ENCODE assay signal across 15 cellular contexts in the genomic region with DNA sequence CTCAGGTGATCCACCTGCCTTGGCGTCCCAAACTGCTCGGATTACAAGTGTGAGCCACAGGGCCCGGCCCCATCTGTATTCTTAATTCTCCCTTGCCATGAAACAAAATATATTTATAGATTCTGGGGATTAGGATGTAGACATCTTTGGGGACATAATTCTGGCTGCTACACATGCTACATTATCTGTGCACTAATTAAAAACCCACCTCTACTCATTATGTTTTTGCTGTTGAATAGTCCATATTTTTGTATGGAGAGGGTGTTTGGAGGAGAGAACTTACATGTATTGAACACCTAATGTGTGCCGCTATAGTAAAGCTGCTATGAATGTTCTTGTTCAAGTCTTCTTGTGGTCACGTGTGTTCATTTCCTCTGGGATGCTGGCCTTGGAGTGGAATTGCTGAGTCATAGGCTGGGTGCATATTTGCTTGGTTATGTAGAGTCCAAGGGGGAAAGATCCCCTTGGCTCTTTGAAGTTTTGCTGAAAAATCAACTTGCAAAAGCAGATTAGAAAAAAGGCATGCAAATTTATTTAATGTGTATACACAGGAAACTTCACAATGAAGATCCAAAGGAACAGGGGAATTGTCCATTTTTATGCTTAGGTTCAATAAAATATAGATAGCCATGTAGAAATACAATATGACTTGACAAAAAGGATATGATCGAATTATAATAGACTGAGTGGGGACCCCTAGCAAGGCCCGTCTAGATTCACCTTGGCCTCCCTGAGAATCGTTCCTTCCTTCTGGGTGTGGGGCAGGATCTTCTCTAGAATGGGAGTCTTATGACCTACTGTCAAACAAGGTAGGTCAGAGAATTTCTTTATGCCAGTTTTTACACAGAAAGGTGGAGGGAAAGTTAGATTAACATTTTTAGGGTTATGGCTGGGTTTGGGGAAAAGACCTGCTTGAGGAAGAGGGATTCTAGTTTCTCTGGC. TPM values are rescaled to one million over a fixed set of nuclear protein-coding genes. Genes with fewer than 3 reads are reported as not detected.
A peak's percentile ranks its signal among the peaks of the same experiment; 100 is the strongest.
DNase-seq lines count a peak whose midpoint lies in the region; ATAC-seq, FAIRE-seq and TF ChIP-seq lines count a peak whose summit lies in the region.
"Had no signal": no experiment of that assay in that cellular context is flagged by ENCODE, and none has a peak within 500 bp of the region (broad histone marks: within the 10 kb centered on the region; RNA-seq: fewer than 3 reads in every experiment).

No MANE protein-coding gene starts in this region.

- no peaks in the 10 kb centered on the region; the same call in 1 of the 2 replicates for H4K20me1 ChIP-seq in K562 (replicated peaks; ENCODE audit: control insufficient read depth, insufficient read depth, low read length)

- DNase-seq in AG09309 (ENCODE audit: low read depth) (peak; percentile 7), HT1080 (ENCODE audit: low read depth) (peak; percentile 82), K562 (ENCODE audit: extremely low read depth in 1 of 4, low spot score in 3 of 4) (peak in 1 of 4 experiments; percentile 19), kidney glomerular epithelial cell (lab: John Stamatoyannopoulos, UW) (peak; percentile 1), Right ventricle myocardium inferior (ENCODE audit: missing footprints) (no peak), coronary artery (ENCODE audit: low spot score) (no peak)
- DNase-seq: activated naive CD4-positive, alpha-beta T cell treated with anti-CD3 and anti-CD28 coated beads, Interleukin-2, amount 10 ng/mL, durations not matched to agents 7 days and 5 days; heart left ventricle; lower lobe of right lung; stimulated activated naive B cell treated with anti-CD40 and anti-IgM and Interleukin-4, amounts not matched to agents 10 μg/mL and 1 μg/mL and 100 μg/mL, for 72 hours; T-helper 2 cell had no signal

- peak; percentile 67 for FAIRE-seq in K562 (lab: Jason Lieb, UNC)

- no peak overlapping the region for H3K4me2 ChIP-seq in K562 (ENCODE audit: insufficient read depth, low read length)

- no peaks in the 10 kb centered on the region for H3K9me1 ChIP-seq in K562 (ENCODE audit: control insufficient read depth, insufficient read depth, low read length)

- in situ Hi-C loops in K562 (cut with MboI), result no loop called here

- no peak overlapping the region for H3K27ac ChIP-seq in K562 (ENCODE audit: extremely low read depth, low read depth, low read length)
- H3K27ac ChIP-seq in coronary artery, result no peak overlapping the region
- H3K27ac ChIP-seq: heart left ventricle, lower lobe of right lung, parathyroid adenoma had no signal

- TF ChIP-seq CTCF in AG09309 (IDR thresholded peaks at IDR 0.05; ENCODE audit: control insufficient read depth, insufficient read depth, low read depth, low read length, missing control alignments) (no peak), K562 (IDR thresholded peaks at IDR 0.05 in 2 of 3, conservative IDR thresholded peaks at IDR 0.05 in 1 of 3; ENCODE audit: insufficient read depth in 2 of 3, low read depth in 1 of 3, low read length in 3 of 3) (no peak), coronary artery (IDR thresholded peaks at IDR 0.05) (no peak)

- no peak overlapping the region for H3K4me3 ChIP-seq in AG09309 (ENCODE audit: control insufficient read depth, low read depth, low read length)
- no peak overlapping the region for H3K4me3 ChIP-seq in K562
- no peak overlapping the region for H3K4me3 ChIP-seq in coronary artery
- H3K4me3 ChIP-seq: HAP-1, heart left ventricle, lower lobe of right lung had no signal

- no TSS peak for BruUV-seq in K562 (replicated peaks; lab: Mats Ljungman, UMichigan)

- POLR2A ChIA-PET in K562 (lab: Yijun Ruan, JAX), result no interaction called here

- H3K4me1 ChIP-seq in K562 (replicated peaks in 1 of 2; ENCODE audit: control insufficient read depth in 2 of 2, insufficient read depth in 2 of 2, low read length in 2 of 2), result no peaks in the 10 kb centered on the region
- H3K4me1 ChIP-seq: HAP-1, heart left ventricle, lower lobe of right lung, parathyroid adenoma had no signal

- intact Hi-C loops in K562 (cut with micrococcal nuclease) (no loop called here), Right ventricle myocardium inferior (cut with DNase I) (no loop called here)

- ATAC-seq in K562 (no peak), GM21381 (IDR thresholded peaks at IDR 0.05; ENCODE audit: unreplicated experiment) (no peak), HG03442 (IDR thresholded peaks at IDR 0.05; ENCODE audit: unreplicated experiment) (no peak), Right ventricle myocardium inferior (no peak)
- ATAC-seq: heart left ventricle; lower lobe of right lung; stimulated activated naive B cell treated with anti-CD40 and anti-IgM and Interleukin-4, amounts not matched to agents 10 μg/mL and 1 μg/mL and 100 μg/mL, for 72 hours had no signal

- no peak overlapping the region for H2AFZ ChIP-seq in K562 (ENCODE audit: low read depth, low read length)
- H2AFZ ChIP-seq: parathyroid adenoma had no signal

- no peaks in the 10 kb centered on the region for H3K9me3 ChIP-seq in K562 (replicated peaks; ENCODE audit: control insufficient read depth, insufficient read depth, low read depth, low read length)
- H3K9me3 ChIP-seq: HAP-1, lower lobe of right lung had no signal

- no peak for TF ChIP-seq RAD21 in K562 (CRISPR knock-in tag; conservative IDR thresholded peaks at IDR 0.05 in 1 of 2, IDR thresholded peaks at IDR 0.05 in 1 of 2)

- peaks cover 9 to 15% of the 10 kb centered on the region in 2 experiments; a peak in 3 of 5 replicates for H3K27me3 ChIP-seq in K562 (ENCODE audit: control insufficient read depth in 2 of 2, insufficient read depth in 2 of 2, low read length in 2 of 2)

- no peaks in the 10 kb centered on the region for H3K36me3 ChIP-seq in K562 (ENCODE audit: control insufficient read depth, insufficient read depth, low read length)
- H3K36me3 ChIP-seq: HAP-1, heart left ventricle, lower lobe of right lung had no signal

- H3K9ac ChIP-seq in K562 (ENCODE audit: insufficient read depth in 1 of 2, low read depth in 2 of 2, low read length in 2 of 2), result no peak overlapping the region
- H3K9ac ChIP-seq: parathyroid adenoma had no signal

- CTCF ChIA-PET in K562 (lab: Yijun Ruan, JAX; ENCODE audit: low intra/inter-chr PET ratio), result no interaction called here

- WGBS in K562 (ENCODE audit: insufficient coverage, low coverage, missing lambda C conversion rate), result 3% methylated on average over 8 of the region's 8 CpGs

- TF ChIP-seq POLR2A in K562 (conservative IDR thresholded peaks at IDR 0.05), result no peak

- H3K79me2 ChIP-seq in K562 (ENCODE audit: control insufficient read depth, insufficient read depth, low read length), result no peaks in the 10 kb centered on the region
- H3K79me2 ChIP-seq: parathyroid adenoma had no signal

- TF ChIP-seq EP300 in K562 (IDR thresholded peaks at IDR 0.05; ENCODE audit: low read length), result no peak

TF ChIP-seq in K562, 482 proteins besides CTCF, POLR2A, EP300 and RAD21 (continues in another document):
- TF ChIP-seq ZNF316 (IDR thresholded peaks at IDR 0.05) (peak; percentile 82), FOS (IDR thresholded peaks at IDR 0.05; ENCODE audit: extremely low read depth, insufficient read length) (no peak), ZKSCAN1 (IDR thresholded peaks at IDR 0.05; ENCODE audit: low read depth, low read length) (no peak), NFE2L1 (tag; IDR thresholded peaks at IDR 0.05; ENCODE audit: borderline replicate concordance, low read depth) (peak; percentile 80), ZNF57 (CRISPR knock-in tag; IDR thresholded peaks at IDR 0.05) (no peak), MAFK (IDR thresholded peaks at IDR 0.05; ENCODE audit: low read length) (peak; percentile 73; the same call in 1 of the 2 replicates), C11orf30 (IDR thresholded peaks at IDR 0.05; ENCODE audit: low read depth) (peak; percentile 79), MAFG (tag; conservative IDR thresholded peaks at IDR 0.05) (peak; percentile 92), TFE3 (CRISPR knock-in tag; IDR thresholded peaks at IDR 0.05) (peak; percentile 21; the same call in 1 of the 2 replicates), JUND (IDR thresholded peaks at IDR 0.05; ENCODE audit: borderline replicate concordance, low read depth, low read length) (peak; percentile 11; the same call in 1 of the 2 replicates), JUND (tag; IDR thresholded peaks at IDR 0.05; ENCODE audit: borderline replicate concordance, low read depth, low read length) (no peak)

RNA-seq across cellular contexts. Expression of gene GPRC5B, which starts 42.1 kb away (rescaled TPM):
- 1.2 and 2.7 TPM in 2 replicates for total RNA-seq in HT1080 (2014; rRNA removed; shearing (Covaris generic))
- 1.3 and 1.7 TPM in 2 replicates for polyA plus RNA-seq in HT1080 (2015; cell fraction: cytosol; rRNA removed)
- polyA plus RNA-seq in HT1080 (2015; cell fraction: nucleus; rRNA removed), result 2.2 and 3.1 TPM in 2 replicates
- 4.4 and 10.7 TPM in 2 replicates for total RNA-seq in K562 (2011; cell fraction: chromatin; rRNA removed; ENCODE audit: low replicate concordance)
- 5.5 and 7.8 TPM in 2 replicates for total RNA-seq in K562 (2011; cell fraction: nucleolus; rRNA removed)
- 7.6 and 12.2 TPM in 2 replicates for total RNA-seq in K562 (2011; cell fraction: nucleoplasm; rRNA removed)
- total RNA-seq in K562 (2014; rRNA removed) (0.68 and 0.94 TPM in 2 replicates), K562 (2014; rRNA removed; fragmentation: Illumina TruSeq; extraction: Trizol) (1.1 and 1.2 TPM in 2 replicates), K562 (2015; rRNA removed; fragmentation: Illumina TruSeq; extraction: Trizol) (0.57 and 0.65 TPM in 2 replicates), K562 (2021) (2.3 and 3.3 TPM in 2 replicates), Right ventricle myocardium inferior (90.0 TPM)
- polyA plus RNA-seq in K562 (2011; rRNA removed) (3.9 and 5.5 TPM in 2 replicates), K562 (2014; fragmentation: Illumina TruSeq; extraction: Trizol) (2.6 and 3.3 TPM in 2 replicates), K562 (2014; fragmentation: Nextera tagmentation; extraction: Ambion mirVana) (1 to 10 TPM; 1.1 to 1.3 TPM), K562 (2014; rRNA removed) (2.1 and 3.3 TPM in 2 replicates)
- polyA plus RNA-seq in K562 (2011; cell fraction: cytosol; rRNA removed), result 3.9 and 11.0 TPM in 2 replicates
- 5.5 and 6.6 TPM in 2 replicates for polyA plus RNA-seq in K562 (2011; cell fraction: nucleus; rRNA removed)
- polyA plus RNA-seq in K562 (2012), result 2.0 and 2.3 TPM in 2 replicates
- polyA minus RNA-seq in K562 (2011; rRNA and poly(A)+ RNA removed), result 1.8 and 3.3 TPM in 2 replicates
- 2.4 and 3.4 TPM in 2 replicates for polyA minus RNA-seq in K562 (2011; cell fraction: cytosol; rRNA and poly(A)+ RNA removed)
- polyA minus RNA-seq in K562 (2011; cell fraction: nucleus; rRNA and poly(A)+ RNA removed), result 2.3 and 2.7 TPM in 2 replicates

Comparison
In these comparisons a context has a peak if more than half of its experiments do, and no peak if none do; other contexts are left out.
1. DNase-seq: peak in AG09309 (single experiment), HT1080 (single experiment) and kidney glomerular epithelial cell (single experiment); none in Right ventricle myocardium inferior (single experiment) and coronary artery (single experiment).